ENCODE assay signal across 27 cellular contexts in the genomic region with DNA sequence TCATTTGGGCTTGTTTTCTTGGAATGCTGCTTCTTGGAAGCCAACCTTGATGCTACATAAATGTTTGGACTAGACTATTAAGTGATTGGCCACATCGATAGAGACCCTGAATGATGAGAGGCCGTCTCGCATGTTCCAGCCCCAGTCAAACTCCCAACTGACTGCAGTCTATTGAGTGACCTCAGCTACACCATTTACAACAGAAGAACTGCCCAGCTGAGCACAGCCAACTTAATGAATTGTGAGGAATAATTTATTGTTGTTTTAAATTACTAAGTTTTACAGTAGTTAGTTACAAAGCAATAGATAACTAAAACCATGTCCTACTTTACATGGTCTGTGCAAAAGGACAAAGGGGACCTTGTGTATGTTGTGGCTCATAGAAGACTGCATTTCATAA.
"Had no signal": no experiment of that assay in that cellular context is flagged by ENCODE, and none has a peak within 500 bp of the region (broad histone marks: within the 10 kb centered on the region; RNA-seq: fewer than 3 reads in every experiment).

No MANE protein-coding gene starts in this region.

- H3K4me3 ChIP-seq: coronary artery, esophagus squamous epithelium, gastrocnemius medialis, hepatocyte, lower lobe of right lung had no signal

- ATAC-seq: effector memory CD8-positive, alpha-beta T cell; esophagus mucosa; gastrocnemius medialis; left colon; left lobe of liver; left ventricle myocardium superior; lower lobe of right lung had no signal

- H3K4me2 ChIP-seq: hepatocyte had no signal

- DNase-seq: effector CD8-positive, alpha-beta T cell; effector memory CD8-positive, alpha-beta T cell; endodermal cell; erythroblast; esophagus squamous epithelium; foreskin fibroblast; foreskin melanocyte; gastrocnemius medialis; glutamatergic neuron; head of caudate nucleus; hypothalamus; immature natural killer cell; islet precursor cell; kidney; kidney glomerular epithelial cell; left colon; left ventricle myocardium superior; lower lobe of right lung; mesendoderm; midbrain had no signal

- H3K9me3 ChIP-seq: gastrocnemius medialis had no signal

- H3K27ac ChIP-seq: coronary artery, epithelial cell of prostate, esophagus squamous epithelium, hepatocyte, lower lobe of right lung had no signal

- H3K36me3 ChIP-seq: esophagus squamous epithelium, gastrocnemius medialis, lower lobe of right lung had no signal

- FAIRE-seq: colon, endometrium, kidney had no signal

- H2AFZ ChIP-seq: hepatocyte had no signal

- H3K4me1 ChIP-seq: lower lobe of right lung had no signal

- H3K79me2 ChIP-seq: hepatocyte had no signal

- H3K27me3 ChIP-seq: esophagus squamous epithelium, gastrocnemius medialis, hepatocyte had no signal
